In genomic region chr20:50309764-50310672, GRCh38 we compare ENCODE assay signal across 16 cellular contexts.
DNase-seq lines count a peak whose midpoint lies in the region; ATAC-seq and TF ChIP-seq lines count a peak whose summit lies in the region.
"Had no signal": no experiment of that assay in that cellular context is flagged by ENCODE, and none has a peak within 500 bp of the region (broad histone marks: within the 10 kb centered on the region; RNA-seq: fewer than 3 reads in every experiment).

No MANE protein-coding gene starts in this region.

- H3K27ac ChIP-seq in SK-N-SH (ENCODE audit: low read depth in 2 of 2, low read length in 1 of 2) (peak overlapping the region; percentile 85 to 90; a peak in 3 of 4 replicates), coronary artery (peak overlapping the region; percentile 85 to 88), tibial artery (peak overlapping the region; percentile 79 to 92)

- no peaks in the 10 kb centered on the region for H3K79me2 ChIP-seq in SK-N-SH (ENCODE audit: insufficient read depth)

- ATAC-seq in SK-N-SH treated with all-trans-retinoic acid at 6 μM for 48 hours (no peak), natural killer cell (peak in 1 of 3 donors; percentile 19)

- peaks cover 19 to 30% of the 10 kb centered on the region in 2 donors for H3K4me1 Mint-ChIP-seq in natural killer cell
- H3K4me1 Mint-ChIP-seq in activated T-helper 2 cell treated with anti-CD3 and anti-CD28 coated beads, Interferon-gamma antibody, Interleukin-2, Interleukin-4, amounts not matched to agents 10 μg/mL and 5 μg/mL and 100 μg/mL, durations not matched to agents 14 hours and 24 hours and 36 hours (ENCODE audit: low read depth): no peaks in the 10 kb centered on the region

- H3K4me1 ChIP-seq in SK-N-SH (ENCODE audit: control insufficient read depth in 1 of 2, insufficient read depth in 2 of 2, low read depth in 1 of 2, low read length in 1 of 2) (peaks cover 14 to 24% of the 10 kb centered on the region in 2 experiments), tibial artery (peaks cover 0 to 81% (median 68%) of the 10 kb centered on the region in 4 donors)

- H3K36me3 Mint-ChIP-seq in natural killer cell: no peaks in the 10 kb centered on the region
- no peaks in the 10 kb centered on the region for H3K36me3 Mint-ChIP-seq in activated T-helper 2 cell treated with anti-CD3 and anti-CD28 coated beads, Interferon-gamma antibody, Interleukin-2, Interleukin-4, amounts not matched to agents 10 μg/mL and 5 μg/mL and 100 μg/mL, durations not matched to agents 14 hours and 24 hours and 36 hours (ENCODE audit: low read depth)

- no peaks in the 10 kb centered on the region for H3K9me2 ChIP-seq in SK-N-SH

- POLR2A ChIA-PET in SK-N-SH (lab: Yijun Ruan, JAX): no interaction called here

- H3F3A ChIP-seq in SK-N-SH (replicated peaks; ENCODE audit: insufficient read depth): peaks cover 16% of the 10 kb centered on the region

- no peaks in the 10 kb centered on the region for H3K9me3 Mint-ChIP-seq in natural killer cell
- H3K9me3 Mint-ChIP-seq in activated T-helper 2 cell treated with anti-CD3 and anti-CD28 coated beads, Interferon-gamma antibody, Interleukin-2, Interleukin-4, amounts not matched to agents 10 μg/mL and 5 μg/mL and 100 μg/mL, durations not matched to agents 14 hours and 24 hours and 36 hours: no peaks in the 10 kb centered on the region
- H3K9me3 Mint-ChIP-seq: T-helper 1 cell treated with Interleukin-12 subunit alpha and Interleukin-12 subunit beta and Interleukin-4 antibody, amounts not matched to agents 30 μg/mL and 1 μg/mL, for 36 hours had no signal

- no peaks in the 10 kb centered on the region for H4K20me1 ChIP-seq in SK-N-SH (ENCODE audit: insufficient read depth)

- TF ChIP-seq CTCF in SK-N-SH (IDR thresholded peaks at IDR 0.05) (no peak), coronary artery (IDR thresholded peaks at IDR 0.05) (no peak), natural killer cell (IDR thresholded peaks at IDR 0.05) (no peak), tibial artery (IDR thresholded peaks at IDR 0.05) (no peak)

- H3K9me3 ChIP-seq in SK-N-SH: no peaks in the 10 kb centered on the region
- H3K9me3 ChIP-seq in tibial artery: no peaks in the 10 kb centered on the region
- H3K9me3 ChIP-seq: pancreas had no signal

- intact Hi-C loops in natural killer cell (cut with micrococcal nuclease): loop anchor here (2.0 kb wide), 1 partner anchor 77 kb away; no protein-coding TSS in a partner anchor
- intact Hi-C loops in tibial artery (cut with DNase I; ENCODE audit: low total_unique reads): loop anchor here (5.0 kb wide), 2 partner anchors 87 to 118 kb away; partner anchors contain the start of gene CEBPB
- intact Hi-C loops in activated T-helper 2 cell treated with anti-CD3 and anti-CD28 coated beads, Interferon-gamma antibody, Interleukin-2, Interleukin-4, amounts not matched to agents 10 μg/mL and 5 μg/mL and 100 μg/mL, durations not matched to agents 14 hours and 24 hours and 36 hours (cut with micrococcal nuclease): no loop called here

- no peak for TF ChIP-seq RAD21 in SK-N-SH (IDR thresholded peaks at IDR 0.05; ENCODE audit: low read length)

- H3K27me3 Mint-ChIP-seq in natural killer cell (ENCODE audit: low read depth in 2 of 2): peaks cover 33 to 36% of the 10 kb centered on the region in 2 donors
- H3K27me3 Mint-ChIP-seq in activated T-helper 2 cell treated with anti-CD3 and anti-CD28 coated beads, Interferon-gamma antibody, Interleukin-2, Interleukin-4, amounts not matched to agents 10 μg/mL and 5 μg/mL and 100 μg/mL, durations not matched to agents 14 hours and 24 hours and 36 hours (ENCODE audit: low read depth): peaks cover 13% of the 10 kb centered on the region

- H3K4me3 Mint-ChIP-seq in natural killer cell: no peak overlapping the region
- H3K4me3 Mint-ChIP-seq in activated T-helper 2 cell treated with anti-CD3 and anti-CD28 coated beads, Interferon-gamma antibody, Interleukin-2, Interleukin-4, amounts not matched to agents 10 μg/mL and 5 μg/mL and 100 μg/mL, durations not matched to agents 14 hours and 24 hours and 36 hours (ENCODE audit: low read depth): no peak overlapping the region
- H3K4me3 Mint-ChIP-seq: T-helper 1 cell treated with Interleukin-12 subunit alpha and Interleukin-12 subunit beta and Interleukin-4 antibody, amounts not matched to agents 30 μg/mL and 1 μg/mL, for 36 hours had no signal

- peak overlapping the region; percentile 23 to 62 for H3K27ac Mint-ChIP-seq in natural killer cell
- no peak overlapping the region for H3K27ac Mint-ChIP-seq in activated T-helper 2 cell treated with anti-CD3 and anti-CD28 coated beads, Interferon-gamma antibody, Interleukin-2, Interleukin-4, amounts not matched to agents 10 μg/mL and 5 μg/mL and 100 μg/mL, durations not matched to agents 14 hours and 24 hours and 36 hours
- H3K27ac Mint-ChIP-seq: T-helper 1 cell treated with Interleukin-12 subunit alpha and Interleukin-12 subunit beta and Interleukin-4 antibody, amounts not matched to agents 30 μg/mL and 1 μg/mL, for 36 hours had no signal

- CTCF ChIA-PET in SK-N-SH (lab: Yijun Ruan, JAX): interaction anchor here (0.9 to 1.3 kb wide), 2 partner anchors 8 to 38 kb away, joined by 3 to 4 read pairs; no protein-coding TSS in a partner anchor

- no peak overlapping the region for H2AFZ ChIP-seq in SK-N-SH (ENCODE audit: low read depth)

- no peak overlapping the region for H3K4me3 ChIP-seq in SK-N-SH (ENCODE audit: low read depth in 2 of 2, low read length in 1 of 2)
- H3K4me3 ChIP-seq in coronary artery: no peak overlapping the region
- no peak overlapping the region for H3K4me3 ChIP-seq in tibial artery
- H3K4me3 ChIP-seq: pancreas had no signal

- no peak overlapping the region for H3K9ac ChIP-seq in SK-N-SH

- H3K27me3 ChIP-seq in SK-N-SH (ENCODE audit: insufficient read depth): no peaks in the 10 kb centered on the region
- no peaks in the 10 kb centered on the region for H3K27me3 ChIP-seq in tibial artery
- H3K27me3 ChIP-seq: pancreas had no signal

- peak overlapping the region; percentile 89; the same call in 1 of the 2 replicates for H3K4me2 ChIP-seq in SK-N-SH

- no peak for TF ChIP-seq EP300 in SK-N-SH (IDR thresholded peaks at IDR 0.05; ENCODE audit: borderline replicate concordance in 1 of 2, low read depth in 1 of 2, low read length in 1 of 2)

- H3K36me3 ChIP-seq in SK-N-SH (replicated peaks in 1 of 2; ENCODE audit: control insufficient read depth in 1 of 2, insufficient read depth in 2 of 2, low read length in 1 of 2): no peaks in the 10 kb centered on the region
- no peaks in the 10 kb centered on the region for H3K36me3 ChIP-seq in tibial artery
- H3K36me3 ChIP-seq: pancreas had no signal

- DNase-seq in SK-N-SH (no peak), coronary artery (ENCODE audit: low spot score) (peak; percentile 78), natural killer cell (no peak), tibial artery (no peak), UCSD-AML1 (lab: John Stamatoyannopoulos, UW; ENCODE audit: unreplicated experiment) (no peak)
- no peak for DNase-seq in activated effector memory CD4-positive, alpha-beta T cell treated with Interleukin-2 at 50 U/mL for 16 hours
- no peak for DNase-seq in activated T-helper 2 cell treated with anti-CD3 and anti-CD28 coated beads, Interferon-gamma antibody, Interleukin-2, Interleukin-4, amounts not matched to agents 10 μg/mL and 5 μg/mL and 100 μg/mL, durations not matched to agents 14 hours and 24 hours and 36 hours (ENCODE audit: low spot score)
- DNase-seq: 8988T; activated CD4-positive, alpha-beta T cell treated with anti-CD3 and anti-CD28 coated beads, Interleukin-2, amount 50 U/mL, for 48 hours; activated naive CD4-positive, alpha-beta T cell treated with Interleukin-2 at 50 U/mL for 16 hours; islet precursor cell; NCI-H2081 treated with DMSO at 0.1 percent for 48 hours; substantia nigra had no signal

- WGBS in SK-N-SH (ENCODE audit: low lambda C conversion rate): 93% methylated on average over 14 of the region's 20 CpGs

TF ChIP-seq in SK-N-SH, 30 proteins besides CTCF, POLR2A, EP300 and RAD21:
- TF ChIP-seq JUND (IDR thresholded peaks at IDR 0.05): no peak
- TF ChIP-seq SIN3A (IDR thresholded peaks at IDR 0.05; ENCODE audit: borderline replicate concordance, low read depth, low read length): no peak
- TF ChIP-seq FOSL2 (IDR thresholded peaks at IDR 0.05; ENCODE audit: borderline replicate concordance, low read depth): no peak

TF ChIP-seq in SK-N-SH treated with all-trans-retinoic acid at 6 μM for 48 hours, 23 proteins besides CTCF, POLR2A, EP300 and RAD21 (continues in another document):
- TF ChIP-seq PATZ1 (CRISPR knock-in tag; IDR thresholded peaks at IDR 0.05; ENCODE audit: borderline replicate concordance): no peak
- TF ChIP-seq ISL1 (CRISPR knock-in tag; IDR thresholded peaks at IDR 0.05): no peak
- TF ChIP-seq RARB (CRISPR knock-in tag; IDR thresholded peaks at IDR 0.05): no peak
- TF ChIP-seq POU6F1 (CRISPR knock-in tag; IDR thresholded peaks at IDR 0.05; ENCODE audit: borderline replicate concordance, low read depth): no peak
- no peak for TF ChIP-seq ZNF8 (CRISPR knock-in tag; IDR thresholded peaks at IDR 0.05)
- no peak for TF ChIP-seq SNAI2 (CRISPR knock-in tag; IDR thresholded peaks at IDR 0.05)
- TF ChIP-seq ZFP30 (CRISPR knock-in tag; IDR thresholded peaks at IDR 0.05): no peak
